Comparison of ENCODE assay signal across 17 cellular contexts in the genomic region with DNA sequence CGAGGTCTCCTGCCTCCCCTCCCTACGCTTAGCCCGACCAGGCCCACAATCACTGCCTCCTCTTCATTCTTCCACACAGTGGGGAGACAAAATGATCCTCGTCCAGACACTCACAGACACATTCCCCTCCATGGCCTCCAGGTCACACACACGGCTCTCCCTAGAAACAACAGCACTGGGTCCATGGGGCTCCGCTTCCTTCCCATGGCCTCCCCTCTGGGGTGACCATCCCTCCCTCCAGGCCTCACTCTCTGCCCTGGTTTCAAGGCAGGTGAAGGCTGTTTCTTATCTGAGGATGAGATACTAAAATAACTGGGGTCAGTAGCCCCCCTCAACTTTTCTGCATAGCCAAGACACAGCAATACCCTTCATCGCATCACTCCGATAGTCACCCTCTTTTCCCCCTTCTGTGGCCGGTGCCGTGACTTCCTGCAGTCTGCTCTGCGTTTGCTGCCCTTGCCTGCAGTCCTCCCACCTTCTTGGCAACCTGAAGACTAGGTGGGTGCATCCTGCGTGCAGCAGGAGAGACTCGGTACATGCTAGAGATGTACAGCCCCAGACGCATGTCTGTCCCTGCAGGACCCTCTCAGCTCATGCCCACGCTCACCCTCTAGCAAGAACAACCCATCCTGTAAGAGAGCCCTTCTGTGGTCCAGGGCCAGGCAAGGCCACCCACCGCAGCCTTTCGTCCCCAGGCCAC.
DNase-seq lines count a peak whose midpoint lies in the region; ATAC-seq lines count a peak whose summit lies in the region.
"Had no signal": no experiment of that assay in that cellular context is flagged by ENCODE, and none has a peak within 500 bp of the region (broad histone marks: within the 10 kb centered on the region; RNA-seq: fewer than 3 reads in every experiment).

No MANE protein-coding gene starts in this region.

- H3K36me3 Mint-ChIP-seq in effector memory CD8-positive, alpha-beta T cell (ENCODE audit: insufficient read depth): peaks cover 38% of the 10 kb centered on the region

- H3K4me1 Mint-ChIP-seq in effector memory CD8-positive, alpha-beta T cell (ENCODE audit: low read depth in 2 of 2): peaks cover 42 to 52% of the 10 kb centered on the region in 2 donors
- H3K4me1 Mint-ChIP-seq in stimulated activated naive CD8-positive, alpha-beta T cell treated with anti-CD3 and anti-CD28 coated beads, Interleukin-15, amount 100 ng/mL, for 72 hours: peaks cover 95% of the 10 kb centered on the region

- H3K27me3 Mint-ChIP-seq in effector memory CD8-positive, alpha-beta T cell: no peaks in the 10 kb centered on the region
- H3K27me3 Mint-ChIP-seq in stimulated activated naive CD8-positive, alpha-beta T cell treated with anti-CD3 and anti-CD28 coated beads, Interleukin-15, amount 100 ng/mL, for 72 hours: no peaks in the 10 kb centered on the region

- peak; percentile 53 for DNase-seq in stimulated activated CD4-positive, alpha-beta T cell treated with anti-CD3 and anti-CD28 coated beads, Interleukin-15, amount 100 ng/mL, for 24 hours
- DNase-seq in stimulated activated CD4-positive, alpha-beta T cell treated with anti-CD3 and anti-CD28 coated beads, Interleukin-1b, Interleukin-23, amount 100 ng/mL, for 48 hours: no peak
- peak; percentile 70 for DNase-seq in activated CD8-positive, alpha-beta memory T cell treated with anti-CD3 and anti-CD28 coated beads, Interleukin-2, amount 50 U/mL, for 48 hours
- no peak for DNase-seq in effector memory CD8-positive, alpha-beta T cell
- DNase-seq in stimulated activated naive CD8-positive, alpha-beta T cell treated with anti-CD3 and anti-CD28 coated beads, Interleukin-15, amount 100 ng/mL, for 72 hours: peak in 1 of 2 donors; percentile 53
- DNase-seq in DMS153 treated with DMSO at 0.1 percent for 48 hours (lab: John Stamatoyannopoulos, UW; ENCODE audit: unreplicated experiment): no peak
- DNase-seq: body of pancreas; DMS79; foreskin melanocyte; KG1; mesendoderm; NCI-H146; NCI-H526; pancreas; stimulated activated CD8-positive, alpha-beta memory T cell treated with anti-CD3 and anti-CD28 coated beads, Interleukin-4, amount 100 ng/mL, for 48 hours had no signal

- peak overlapping the region; percentile 90 to 94 for H3K27ac Mint-ChIP-seq in effector memory CD8-positive, alpha-beta T cell
- H3K27ac Mint-ChIP-seq in stimulated activated naive CD8-positive, alpha-beta T cell treated with anti-CD3 and anti-CD28 coated beads, Interleukin-15, amount 100 ng/mL, for 72 hours: peak overlapping the region; percentile 96 to 99

- peak overlapping the region; percentile 70 to 79 for H3K4me3 Mint-ChIP-seq in effector memory CD8-positive, alpha-beta T cell
- peak overlapping the region; percentile 77 to 83 for H3K4me3 Mint-ChIP-seq in stimulated activated naive CD8-positive, alpha-beta T cell treated with anti-CD3 and anti-CD28 coated beads, Interleukin-15, amount 100 ng/mL, for 72 hours

- peak; percentile 15 for ATAC-seq in effector memory CD8-positive, alpha-beta T cell (replicated peaks)
- peak; percentile 28 for ATAC-seq in stimulated activated naive CD8-positive, alpha-beta T cell treated with anti-CD3 and anti-CD28 coated beads, Interleukin-15, amount 100 ng/mL, for 72 hours
- ATAC-seq in HG03025 (IDR thresholded peaks at IDR 0.05; ENCODE audit: low FRiP score, unreplicated experiment): no peak
- ATAC-seq in GM21576 (IDR thresholded peaks at IDR 0.05; ENCODE audit: unreplicated experiment): no peak
- ATAC-seq: body of pancreas had no signal

- no peaks in the 10 kb centered on the region for H3K9me3 Mint-ChIP-seq in effector memory CD8-positive, alpha-beta T cell
- H3K9me3 Mint-ChIP-seq in stimulated activated naive CD8-positive, alpha-beta T cell treated with anti-CD3 and anti-CD28 coated beads, Interleukin-15, amount 100 ng/mL, for 72 hours: no peaks in the 10 kb centered on the region

Comparison
In these comparisons a context has a peak if more than half of its experiments do, and no peak if none do; other contexts are left out.
1. DNase-seq: peak in stimulated activated CD4-positive, alpha-beta T cell treated with anti-CD3 and anti-CD28 coated beads, Interleukin-15, amount 100 ng/mL, for 24 hours (single experiment) and activated CD8-positive, alpha-beta memory T cell treated with anti-CD3 and anti-CD28 coated beads, Interleukin-2, amount 50 U/mL, for 48 hours (single experiment); none in stimulated activated CD4-positive, alpha-beta T cell treated with anti-CD3 and anti-CD28 coated beads, Interleukin-1b, Interleukin-23, amount 100 ng/mL, for 48 hours (single experiment), effector memory CD8-positive, alpha-beta T cell (0 of 3) and DMS153 treated with DMSO at 0.1 percent for 48 hours (single experiment).
2. ATAC-seq: peak in effector memory CD8-positive, alpha-beta T cell (single experiment) and stimulated activated naive CD8-positive, alpha-beta T cell treated with anti-CD3 and anti-CD28 coated beads, Interleukin-15, amount 100 ng/mL, for 72 hours (single experiment); none in HG03025 (single experiment) and GM21576 (single experiment).